In genomic region chr3:157436583-157437300, GRCh38 we compare ENCODE assay signal across 8 cellular contexts. TPM values are rescaled to one million over a fixed set of nuclear protein-coding genes. Genes with fewer than 3 reads are reported as not detected.
DNase-seq lines count a peak whose midpoint lies in the region; ATAC-seq and FAIRE-seq lines count a peak whose summit lies in the region.

Gene PTX3 (plus strand): TSS chr3:157436850. CDS start chr3:157436934, 84 bp downstream.

- intact Hi-C loops in Right ventricle myocardium inferior (cut with DNase I), result no loop called here
- intact Hi-C loops in cardiac septum (cut with DNase I), result no loop called here

- no peaks in the 10 kb centered on the region for H3K36me3 ChIP-seq in esophagus (ENCODE audit: control insufficient read depth in 2 of 2, insufficient read depth in 2 of 2, low read length in 1 of 2)

- no peaks in the 10 kb centered on the region for H3K9me3 ChIP-seq in esophagus (ENCODE audit: control insufficient read depth in 2 of 2, insufficient read depth in 1 of 2, low read depth in 1 of 2, low read length in 1 of 2)

- 8 to 10% methylated on average over 17 of the region's 17 CpGs for WGBS in esophagus, 2 donors

- no peak for FAIRE-seq in urothelium cell line (lab: Jason Lieb, UNC)

- peak; percentile 56 for ATAC-seq in Right ventricle myocardium inferior
- ATAC-seq in HG03097 (IDR thresholded peaks at IDR 0.05; ENCODE audit: low FRiP score, unreplicated experiment), result no peak
- no peak for ATAC-seq in HG03175 (IDR thresholded peaks at IDR 0.05; ENCODE audit: unreplicated experiment)

- H3K27me3 ChIP-seq in esophagus (ENCODE audit: control insufficient read depth in 1 of 2, insufficient read depth in 2 of 2, low read length in 2 of 2), result peaks cover 2 to 3% of the 10 kb centered on the region in 2 donors

- peak within 1 kb of the TSS; percentile 30 to 42 for H3K4me3 ChIP-seq in esophagus (ENCODE audit: low read depth in 1 of 2, low read length in 2 of 2)

- H3K27ac ChIP-seq in esophagus (ENCODE audit: low read depth in 2 of 2, low read length in 1 of 2), result no peak within 1 kb of the TSS

- H3K4me1 ChIP-seq in esophagus (ENCODE audit: control insufficient read depth in 2 of 2, insufficient read depth in 2 of 2, low read length in 1 of 2), result peaks cover 0 to 4% of the 10 kb centered on the region in 2 donors

- DNase-seq in Right ventricle myocardium inferior (ENCODE audit: missing footprints), result peak; percentile 66
- no peak for DNase-seq in cardiac septum (ENCODE audit: low spot score)
- peak; percentile 73 for DNase-seq in SKM-1 treated with dmso at 0.1 percent for 144 hours (lab: John Stamatoyannopoulos, UW; ENCODE audit: unreplicated experiment)
- DNase-seq in myocyte (ENCODE audit: low read depth), result peak; percentile 70
- DNase-seq in urothelium cell line (ENCODE audit: low spot score), result peak; percentile 62

RNA-seq across cellular contexts. Expression of gene PTX3, which starts in this region (rescaled TPM):
- total RNA-seq in Right ventricle myocardium inferior (0.16 TPM), cardiac septum (2.2 TPM), myocyte (11.9 and 21.0 TPM in 2 replicates)
- polyA plus RNA-seq in esophagus, result under 1 TPM; 0.10 to 0.40 TPM
- 55.0 TPM for polyA plus RNA-seq in myocyte (2012)

Comparison
In these comparisons a context has a peak if more than half of its experiments do, and no peak if none do; other contexts are left out.
1. Peak in DNase-seq and ATAC-seq in Right ventricle myocardium inferior; RNA of the gene not detected or under 1 TPM.